In genomic region chr3:151971814-151972579, GRCh38 we compare ENCODE assay signal across 12 cellular contexts.
A peak's percentile ranks its signal among the peaks of the same experiment; 100 is the strongest.
DNase-seq lines count a peak whose midpoint lies in the region; ATAC-seq and TF ChIP-seq lines count a peak whose summit lies in the region.
"Had no signal": no experiment of that assay in that cellular context is flagged by ENCODE, and none has a peak within 500 bp of the region (broad histone marks: within the 10 kb centered on the region; RNA-seq: fewer than 3 reads in every experiment).

No MANE protein-coding gene starts in this region.

- BruUV-seq in MCF 10A (replicated peaks; lab: Mats Ljungman, UMichigan): no TSS peak

- intact Hi-C loops in MCF 10A (cut with micrococcal nuclease): no loop called here
- intact Hi-C loops in breast epithelium (cut with DNase I; ENCODE audit: low total_unique reads): no loop called here
- intact Hi-C loops in prostate gland (cut with DNase I): no loop called here
- intact Hi-C loops in body of pancreas (cut with DNase I): no loop called here

- DNase-seq in MCF 10A (ENCODE audit: unreplicated experiment) (peak; percentile 4), breast epithelium (ENCODE audit: low spot score in 2 of 2) (no peak), NCI-H510A (lab: John Stamatoyannopoulos, UW) (peak; percentile 6), hepatocyte (ENCODE audit: low spot score) (peak; percentile 52), activated gamma-delta T cell (lab: John Stamatoyannopoulos, UW) (no peak), prostate gland (ENCODE audit: low spot score) (no peak), body of pancreas (no peak)
- DNase-seq: activated gamma-delta T cell treated with Interleukin-2 at 50 U/mL for 16 hours, kidney glomerular epithelial cell, SK-N-SH had no signal

- H3K9me2 ChIP-seq in hepatocyte (replicated peaks; ENCODE audit: insufficient read depth): no peaks in the 10 kb centered on the region
- H3K9me2 ChIP-seq: SK-N-SH had no signal

- H3K27me3 ChIP-seq in breast epithelium: no peaks in the 10 kb centered on the region
- H3K27me3 ChIP-seq in hepatocyte: no peaks in the 10 kb centered on the region
- no peaks in the 10 kb centered on the region for H3K27me3 ChIP-seq in prostate gland (replicated peaks; ENCODE audit: insufficient read depth)
- no peaks in the 10 kb centered on the region for H3K27me3 ChIP-seq in body of pancreas

- no peaks in the 10 kb centered on the region for H3K27me3 Mint-ChIP-seq in MCF 10A (ENCODE audit: insufficient read depth, unreplicated experiment)
- H3K27me3 Mint-ChIP-seq: progenitor cell of endocrine pancreas had no signal

- H3K36me3 Mint-ChIP-seq in MCF 10A (ENCODE audit: insufficient read depth, unreplicated experiment): no peaks in the 10 kb centered on the region

- ATAC-seq in GM18867 (IDR thresholded peaks at IDR 0.05; ENCODE audit: unreplicated experiment) (no peak), body of pancreas (no peak)

- no peaks in the 10 kb centered on the region for H3K36me3 ChIP-seq in breast epithelium
- H3K36me3 ChIP-seq in hepatocyte (replicated peaks; ENCODE audit: insufficient read depth, low read depth): no peaks in the 10 kb centered on the region
- no peaks in the 10 kb centered on the region for H3K36me3 ChIP-seq in prostate gland
- H3K36me3 ChIP-seq in body of pancreas (replicated peaks in 1 of 2; ENCODE audit: insufficient read depth in 1 of 2, low read depth in 2 of 2): no peaks in the 10 kb centered on the region

- no peak overlapping the region for H3K27ac ChIP-seq in breast epithelium
- H3K27ac ChIP-seq in hepatocyte: peak overlapping the region; percentile 64
- no peak overlapping the region for H3K27ac ChIP-seq in prostate gland
- H3K27ac ChIP-seq in body of pancreas: no peak overlapping the region

- no peaks in the 10 kb centered on the region for H4K20me1 ChIP-seq in hepatocyte (ENCODE audit: insufficient read depth, poor library complexity, severe bottlenecking)

- no peak overlapping the region for H3K4me3 Mint-ChIP-seq in MCF 10A (ENCODE audit: unreplicated experiment)

- no peak overlapping the region for H3K4me2 ChIP-seq in hepatocyte
- H3K4me2 ChIP-seq: SK-N-SH had no signal

- H3K4me1 ChIP-seq in breast epithelium (no peaks in the 10 kb centered on the region), hepatocyte (ENCODE audit: insufficient read depth) (peaks cover 3% of the 10 kb centered on the region), prostate gland (replicated peaks) (no peaks in the 10 kb centered on the region), body of pancreas (peaks cover 7% of the 10 kb centered on the region)

- CTCF ChIA-PET in MCF 10A (lab: Yijun Ruan, JAX): interaction anchor here (1.0 kb wide), 1 partner anchor 533 kb away, joined by 3 read pairs; no protein-coding TSS in a partner anchor

- H3K4me3 ChIP-seq in breast epithelium (no peak overlapping the region), hepatocyte (no peak overlapping the region), prostate gland (no peak overlapping the region), body of pancreas (no peak overlapping the region)

- POLR2A ChIA-PET in MCF 10A (lab: Yijun Ruan, JAX): no interaction called here

- H3K4me1 Mint-ChIP-seq in MCF 10A (ENCODE audit: insufficient read depth, unreplicated experiment): peaks cover 13% of the 10 kb centered on the region

- no peaks in the 10 kb centered on the region for H3K79me2 ChIP-seq in hepatocyte

- TF ChIP-seq POLR2A in breast epithelium (IDR thresholded peaks at IDR 0.05) (no peak), prostate gland (IDR thresholded peaks at IDR 0.05) (no peak), body of pancreas (IDR thresholded peaks at IDR 0.05) (no peak)

- WGBS in hepatocyte (ENCODE audit: low lambda C conversion rate, missing lambda C conversion rate): 23% methylated on average over 5 of the region's 5 CpGs
- WGBS in prostate gland: 44% methylated on average over 5 of the region's 5 CpGs
- 49 to 57% methylated on average over 5 of the region's 5 CpGs for WGBS in body of pancreas, 2 donors

- no peaks in the 10 kb centered on the region for H3K9me3 Mint-ChIP-seq in MCF 10A (ENCODE audit: unreplicated experiment)

- no peak overlapping the region for H3K27ac Mint-ChIP-seq in MCF 10A (ENCODE audit: low read depth, unreplicated experiment)
- H3K27ac Mint-ChIP-seq: progenitor cell of endocrine pancreas had no signal

- TF ChIP-seq CTCF in MCF 10A (IDR thresholded peaks at IDR 0.05; ENCODE audit: unreplicated experiment) (no peak), breast epithelium (IDR thresholded peaks at IDR 0.05) (no peak), hepatocyte (IDR thresholded peaks at IDR 0.05; ENCODE audit: poor library complexity) (no peak), prostate gland (IDR thresholded peaks at IDR 0.05) (no peak), body of pancreas (IDR thresholded peaks at IDR 0.05) (no peak)

- no peak overlapping the region for H2AFZ ChIP-seq in hepatocyte

- H3K9me3 ChIP-seq in breast epithelium (no peaks in the 10 kb centered on the region), hepatocyte (ENCODE audit: low read depth) (no peaks in the 10 kb centered on the region), prostate gland (no peaks in the 10 kb centered on the region), body of pancreas (no peaks in the 10 kb centered on the region)
- H3K9me3 ChIP-seq: SK-N-SH had no signal

Comparison
In these comparisons a context has a peak if more than half of its experiments do, and no peak if none do; other contexts are left out.
1. DNase-seq: peak in MCF 10A (single experiment), NCI-H510A (single experiment) and hepatocyte (single experiment); none in breast epithelium (0 of 2), activated gamma-delta T cell (single experiment), prostate gland (single experiment) and body of pancreas (0 of 4).